ENCODE assay signal across 8 cellular contexts in the genomic region with DNA sequence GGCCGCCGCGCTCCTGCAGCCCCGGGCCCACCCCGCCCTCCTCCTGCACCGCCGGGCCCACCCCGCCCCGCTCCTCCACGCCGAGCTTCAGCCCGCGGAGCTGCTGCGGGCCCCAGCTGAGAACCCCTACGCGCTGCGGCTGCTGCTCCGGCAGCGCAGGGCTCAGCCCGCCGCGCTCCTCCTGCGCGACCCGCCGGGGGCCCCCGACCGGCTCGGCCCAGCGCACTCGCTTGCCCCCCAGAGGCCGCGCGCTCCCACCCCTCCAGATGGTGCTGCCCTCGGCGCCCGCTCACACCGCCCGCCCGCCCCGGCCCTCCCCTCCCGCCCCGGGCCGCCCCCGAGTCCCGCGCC. TPM values are rescaled to one million over a fixed set of nuclear protein-coding genes. Genes with fewer than 3 reads are reported as not detected.
A peak's percentile ranks its signal among the peaks of the same experiment; 100 is the strongest.
DNase-seq lines count a peak whose midpoint lies in the region; ATAC-seq and TF ChIP-seq lines count a peak whose summit lies in the region.

No MANE protein-coding gene starts in this region.

- no peak overlapping the region for H2AFZ ChIP-seq in mammary epithelial cell (ENCODE audit: low read depth, low read length)

- peak; percentile 22 for ATAC-seq in GM21526 (IDR thresholded peaks at IDR 0.05; ENCODE audit: low FRiP score, unreplicated experiment)
- ATAC-seq in naive thymus-derived CD4-positive, alpha-beta T cell = peak; percentile 30
- no peak for ATAC-seq in esophagus mucosa

- peaks cover 28 to 39% (median 35%) of the 10 kb centered on the region in 7 donors for H3K4me1 Mint-ChIP-seq in naive thymus-derived CD4-positive, alpha-beta T cell

- no peak overlapping the region for H3K27ac ChIP-seq in mammary epithelial cell (ENCODE audit: insufficient read depth, low read depth, low read length)
- H3K27ac ChIP-seq in naive thymus-derived CD4-positive, alpha-beta T cell (ENCODE audit: low read depth, low read length) = peak overlapping the region; percentile 79

- peaks cover 0 to 17% (median 0%) of the 10 kb centered on the region in 5 donors for H3K36me3 Mint-ChIP-seq in naive thymus-derived CD4-positive, alpha-beta T cell

- peak overlapping the region in 4 of 10 donors; percentile 32 to 97 (median 42) for H3K4me3 Mint-ChIP-seq in naive thymus-derived CD4-positive, alpha-beta T cell

- H3K9me3 ChIP-seq in mammary epithelial cell (replicated peaks; ENCODE audit: insufficient read depth, low read length) = no peaks in the 10 kb centered on the region
- no peaks in the 10 kb centered on the region for H3K9me3 ChIP-seq in naive thymus-derived CD4-positive, alpha-beta T cell (ENCODE audit: control insufficient read depth in 2 of 3, low read length in 3 of 3)

- in situ Hi-C loops in mammary epithelial cell (cut with MboI; ENCODE audit: low sequenced_read_pairs in 2 of 2) = no loop called here

- peak overlapping the region; percentile 41 for H3K4me3 ChIP-seq in Jurkat, Clone E6-1 (ENCODE audit: low read length)
- H3K4me3 ChIP-seq in mammary epithelial cell (replicated peaks in 1 of 3; ENCODE audit: insufficient read depth in 1 of 3, low read depth in 2 of 3, low read length in 3 of 3) = peak overlapping the region in 2 of 3 experiments; percentile 79 to 80
- H3K4me3 ChIP-seq in naive thymus-derived CD4-positive, alpha-beta T cell (ENCODE audit: low read length) = no peak overlapping the region

- H4K20me1 ChIP-seq in mammary epithelial cell (ENCODE audit: insufficient read depth, low read length) = no peaks in the 10 kb centered on the region

- DNase-seq in EH (ENCODE audit: low read depth) (peak; percentile 36), mammary epithelial cell (no peak), LoVo (ENCODE audit: low spot score) (no peak), NCI-H2107 (lab: John Stamatoyannopoulos, UW) (no peak)
- DNase-seq in Jurkat, Clone E6-1 (ENCODE audit: low read depth, low spot score) = no peak
- no peak for DNase-seq in naive thymus-derived CD4-positive, alpha-beta T cell

- CTCF ChIA-PET in mammary epithelial cell (lab: Charles Lee; ENCODE audit: low non-redundant PET) = interaction anchor here (0.6 kb wide), 1 partner anchor 9 kb away, joined by 7 read pairs; no protein-coding TSS in a partner anchor
- CTCF ChIA-PET in naive thymus-derived CD4-positive, alpha-beta T cell (lab: Charles Lee) = interaction anchor here (1.1 to 4.0 kb wide), 2 partner anchors 14 to 48 kb away, joined by 4 to 74 read pairs; no protein-coding TSS in a partner anchor

- peaks cover 0 to 2% (median 0%) of the 10 kb centered on the region in 11 donors for H3K9me3 Mint-ChIP-seq in naive thymus-derived CD4-positive, alpha-beta T cell

- peaks cover 63% of the 10 kb centered on the region for H3K4me1 ChIP-seq in mammary epithelial cell (ENCODE audit: insufficient read depth, low read length)
- peaks cover 22 to 29% of the 10 kb centered on the region in 2 donors for H3K4me1 ChIP-seq in naive thymus-derived CD4-positive, alpha-beta T cell (ENCODE audit: control insufficient read depth in 2 of 2, insufficient read depth in 2 of 2, low read length in 2 of 2)

- POLR2A ChIA-PET in naive thymus-derived CD4-positive, alpha-beta T cell (lab: Charles Lee) = interaction anchor here (2.2 to 7.1 kb wide), 3 partner anchors 11 to 360 kb away, joined by 8 to 209 read pairs (median 11); no protein-coding TSS in a partner anchor

- intact Hi-C loops in mammary epithelial cell (cut with micrococcal nuclease) = no loop called here
- intact Hi-C loops in naive thymus-derived CD4-positive, alpha-beta T cell (cut with micrococcal nuclease) = loop anchor here (1.0 to 10.0 kb wide), 11 partner anchors 14 to 1237 kb away; a partner anchor contains a TSS

- no peaks in the 10 kb centered on the region for H3K27me3 Mint-ChIP-seq in naive thymus-derived CD4-positive, alpha-beta T cell

- no TSS peak for BruUV-seq in mammary epithelial cell (replicated peaks; lab: Mats Ljungman, UMichigan)

- no peaks in the 10 kb centered on the region for H3K36me3 ChIP-seq in mammary epithelial cell (ENCODE audit: insufficient read depth, low read length)
- H3K36me3 ChIP-seq in naive thymus-derived CD4-positive, alpha-beta T cell (ENCODE audit: control insufficient read depth in 2 of 3, insufficient read depth in 3 of 3, low read length in 3 of 3) = no peaks in the 10 kb centered on the region

- no peak overlapping the region for H3K9ac ChIP-seq in mammary epithelial cell (ENCODE audit: insufficient read depth, low read length)

- 0% methylated on average over 4 of the region's 47 CpGs for WGBS in mammary epithelial cell (ENCODE audit: low coverage, missing lambda C conversion rate)

- TF ChIP-seq CTCF in mammary epithelial cell (conservative IDR thresholded peaks at IDR 0.05 in 1 of 2, IDR thresholded peaks at IDR 0.05 in 1 of 2; ENCODE audit: extremely low read depth in 1 of 2, insufficient read depth in 1 of 2, low read depth in 1 of 2, low read length in 2 of 2) = no peak

- H3K27ac Mint-ChIP-seq in naive thymus-derived CD4-positive, alpha-beta T cell = no peak overlapping the region

- no peaks in the 10 kb centered on the region for H3K27me3 ChIP-seq in mammary epithelial cell (ENCODE audit: insufficient read depth, low read length)
- no peaks in the 10 kb centered on the region for H3K27me3 ChIP-seq in naive thymus-derived CD4-positive, alpha-beta T cell (ENCODE audit: control insufficient read depth in 2 of 2, insufficient read depth in 2 of 2, low read length in 2 of 2)

- peaks cover 54% of the 10 kb centered on the region for H3K79me2 ChIP-seq in mammary epithelial cell (ENCODE audit: insufficient read depth, low read length)

- dilution Hi-C loops in mammary epithelial cell (cut with HindIII; ENCODE audit: low sequenced_read_pairs) = no loop called here

- H3K4me2 ChIP-seq in mammary epithelial cell (ENCODE audit: insufficient read depth, low read depth, low read length) = peak overlapping the region; percentile 39

RNA-seq across cellular contexts. Expression of a gene that starts 0.9 kb away (rescaled TPM):
- polyA plus RNA-seq in Jurkat, Clone E6-1 (2012; ENCODE audit: insufficient read depth, insufficient read length) = 19.7 TPM
- 100 to 1,000 TPM in 1 of 2 donors, 10 to 100 TPM in 1; 20.5 to 107 TPM for total RNA-seq in mammary epithelial cell
- polyA plus RNA-seq in mammary epithelial cell = 24.2 TPM
- 44.0 TPM for polyA minus RNA-seq in mammary epithelial cell
- total RNA-seq in naive thymus-derived CD4-positive, alpha-beta T cell = 100 to 1,000 TPM; 128 to 196 (median 188) TPM
- 1 to 10 TPM; 2.0 to 2.6 TPM for polyA plus RNA-seq in naive thymus-derived CD4-positive, alpha-beta T cell
- total RNA-seq in esophagus mucosa = 42.6 TPM
